Comparison of ENCODE assay signal across 8 cellular contexts in the genomic region with DNA sequence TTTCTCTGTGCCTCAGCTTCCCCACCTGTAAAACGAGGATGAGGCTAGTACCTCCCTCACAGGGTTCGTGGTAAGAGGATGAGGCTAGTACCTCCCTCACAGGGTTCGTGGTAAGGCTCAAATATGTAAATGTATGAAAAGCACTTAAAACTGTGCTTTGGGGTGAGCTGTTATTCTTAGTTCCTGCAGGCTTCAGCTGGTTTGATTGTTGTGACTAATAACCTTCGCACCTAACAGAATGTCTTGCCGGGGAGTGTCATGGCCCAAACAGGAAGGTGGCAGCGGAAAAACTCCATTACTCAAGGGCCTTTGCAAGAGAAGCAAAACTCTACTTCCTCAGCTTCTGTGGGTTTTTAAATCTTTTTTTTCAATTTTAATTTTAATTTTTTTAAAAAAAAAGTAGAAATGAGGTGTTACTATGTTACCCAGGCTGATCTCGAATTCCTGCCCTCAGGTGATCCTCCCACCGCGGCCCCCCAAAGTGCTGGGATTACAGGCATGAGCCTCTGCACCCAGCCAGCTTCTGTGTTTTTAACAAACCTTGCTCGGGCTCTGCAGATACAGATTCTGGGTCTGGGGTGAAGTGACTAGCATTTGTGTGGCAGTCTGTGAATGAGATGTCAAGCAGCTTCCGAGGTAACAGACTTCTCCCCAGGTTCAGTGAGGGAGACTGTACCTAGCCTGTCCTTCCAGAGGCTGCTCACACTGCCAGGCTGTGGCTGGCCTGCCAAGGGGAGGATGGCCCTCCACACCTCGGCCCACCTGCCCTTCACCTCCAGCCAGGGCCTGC.
DNase-seq lines count a peak whose midpoint lies in the region; ATAC-seq and TF ChIP-seq lines count a peak whose summit lies in the region.

No MANE protein-coding gene starts in this region.

- peak overlapping the region; percentile 98 for H3K27ac ChIP-seq in neutrophil

- H3K27me3 ChIP-seq in neutrophil = no peaks in the 10 kb centered on the region

- peaks cover 78 to 83% of the 10 kb centered on the region in 2 experiments for H3K4me1 ChIP-seq in neutrophil (ENCODE audit: control insufficient read depth in 1 of 2, insufficient read depth in 1 of 2, low read depth in 1 of 2, low read length in 1 of 2)

- DNase-seq in GF-D8 (lab: John Stamatoyannopoulos, UW) = peak; percentile 51
- DNase-seq in NOMO-1 treated with dmso at 0.1 percent for 144 hours (lab: John Stamatoyannopoulos, UW; ENCODE audit: unreplicated experiment) = peak; percentile 86
- DNase-seq in activated effector memory CD4-positive, alpha-beta T cell treated with Interleukin-2 at 50 U/mL for 16 hours = peak; percentile 52
- DNase-seq in DMS153 (lab: John Stamatoyannopoulos, UW) = no peak
- no peak for DNase-seq in H4 (ENCODE audit: low spot score)
- no peak for DNase-seq in putamen (ENCODE audit: low spot score)

- H3K36me3 ChIP-seq in neutrophil = no peaks in the 10 kb centered on the region

- peak; percentile 46 for ATAC-seq in GM21619 (IDR thresholded peaks at IDR 0.05; ENCODE audit: unreplicated experiment)

- TF ChIP-seq CTCF in neutrophil (IDR thresholded peaks at IDR 0.05) = peak; percentile 16

- H3K9me3 ChIP-seq in neutrophil = no peaks in the 10 kb centered on the region

- peak overlapping the region; percentile 86 to 92 for H3K4me3 ChIP-seq in neutrophil (ENCODE audit: low read depth in 1 of 2, low read length in 1 of 2)

Comparison
In these comparisons a context has a peak if more than half of its experiments do, and no peak if none do; other contexts are left out.
1. DNase-seq: peak in GF-D8 (single experiment), NOMO-1 treated with dmso at 0.1 percent for 144 hours (single experiment) and activated effector memory CD4-positive, alpha-beta T cell treated with Interleukin-2 at 50 U/mL for 16 hours (single experiment); none in DMS153 (single experiment), H4 (single experiment) and putamen (single experiment).